ENCODE assay signal across 26 cellular contexts in the genomic region with DNA sequence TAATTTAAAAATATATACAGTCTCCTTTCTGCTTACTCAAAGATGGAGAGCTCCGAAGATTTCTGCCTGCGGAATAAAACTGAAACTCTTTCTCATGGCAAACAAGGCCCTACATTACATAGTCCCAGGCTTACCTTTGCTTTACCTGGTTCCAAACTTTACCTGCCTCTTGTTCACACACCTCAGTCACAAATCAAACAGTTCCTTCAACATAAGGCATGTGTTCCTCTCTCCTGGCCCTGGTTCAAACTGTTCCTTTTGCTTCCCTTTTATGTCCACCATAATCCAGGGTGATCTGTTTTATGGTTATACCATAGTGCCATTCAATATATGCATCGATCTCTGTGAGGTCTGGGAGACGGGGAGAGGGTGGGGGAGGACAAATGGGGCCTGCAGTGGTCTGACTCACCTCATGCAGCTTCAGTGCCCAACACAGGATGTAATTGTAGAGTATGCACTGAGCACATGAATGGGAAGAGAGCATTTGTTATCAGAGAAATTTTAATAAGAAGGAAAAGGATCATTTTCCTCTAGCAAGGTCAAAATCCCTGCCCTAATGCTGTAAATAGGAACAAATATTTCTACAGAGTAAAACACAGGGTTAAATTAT.
DNase-seq lines count a peak whose midpoint lies in the region; ATAC-seq and TF ChIP-seq lines count a peak whose summit lies in the region.
"Had no signal": no experiment of that assay in that cellular context is flagged by ENCODE, and none has a peak within 500 bp of the region (broad histone marks: within the 10 kb centered on the region; RNA-seq: fewer than 3 reads in every experiment).

No MANE protein-coding gene starts in this region.

- H3K36me3 Mint-ChIP-seq in glutamatergic neuron (ENCODE audit: unreplicated experiment) = no peaks in the 10 kb centered on the region
- no peaks in the 10 kb centered on the region for H3K36me3 Mint-ChIP-seq in T-helper 17 cell (ENCODE audit: low read depth)
- H3K36me3 Mint-ChIP-seq: activated naive CD8-positive, alpha-beta T cell treated with anti-CD3 and anti-CD28 coated beads for 36 hours; CD14-positive monocyte had no signal

- H3K4me1 Mint-ChIP-seq in glutamatergic neuron (ENCODE audit: low read depth, unreplicated experiment) (peaks cover 13% of the 10 kb centered on the region), T-helper 17 cell (no peaks in the 10 kb centered on the region)
- H3K4me1 Mint-ChIP-seq: activated naive CD8-positive, alpha-beta T cell treated with anti-CD3 and anti-CD28 coated beads for 36 hours; CD14-positive monocyte had no signal

- no peaks in the 10 kb centered on the region for H3K27me3 Mint-ChIP-seq in glutamatergic neuron (ENCODE audit: unreplicated experiment)
- H3K27me3 Mint-ChIP-seq in T-helper 17 cell = no peaks in the 10 kb centered on the region
- H3K27me3 Mint-ChIP-seq: activated CD8-positive, alpha-beta T cell treated with anti-CD3 and anti-CD28 coated beads for 36 hours; activated naive CD8-positive, alpha-beta T cell treated with anti-CD3 and anti-CD28 coated beads for 36 hours had no signal

- no peaks in the 10 kb centered on the region for H3K9me3 ChIP-seq in T-helper 17 cell (ENCODE audit: control insufficient read depth, low read length, poor library complexity, severe bottlenecking)
- H3K9me3 ChIP-seq: body of pancreas, neutrophil, prostate gland had no signal

- peak overlapping the region; percentile 65 for H3K27ac Mint-ChIP-seq in glutamatergic neuron (ENCODE audit: unreplicated experiment)
- no peak overlapping the region for H3K27ac Mint-ChIP-seq in T-helper 17 cell
- H3K27ac Mint-ChIP-seq: activated CD8-positive, alpha-beta T cell treated with anti-CD3 and anti-CD28 coated beads for 36 hours; activated naive CD8-positive, alpha-beta T cell treated with anti-CD3 and anti-CD28 coated beads for 36 hours; CD14-positive monocyte had no signal

- DNase-seq in DMS 273 (lab: John Stamatoyannopoulos, UW; ENCODE audit: unreplicated experiment) (peak; percentile 78), EL (peak; percentile 59), RPMI7951 (ENCODE audit: low read depth) (peak; percentile 51), glutamatergic neuron (no peak), T-helper 17 cell (no peak), NAMALWA (ENCODE audit: low spot score) (no peak), NCI-H2081 treated with DMSO at 0.1 percent for 48 hours (lab: John Stamatoyannopoulos, UW) (no peak)
- DNase-seq: activated CD4-positive, CD25-positive, alpha-beta regulatory T cell treated with anti-CD3 and anti-CD28 coated beads, Interleukin-2, amount 50 U/mL, for 72 hours; activated CD8-positive, alpha-beta T cell treated with anti-CD3 and anti-CD28 coated beads for 36 hours; activated effector memory CD4-positive, alpha-beta T cell treated with Interleukin-2 at 50 U/mL for 16 hours; activated naive CD8-positive, alpha-beta T cell treated with anti-CD3 and anti-CD28 coated beads for 36 hours; activated T-cell treated with anti-CD3 and anti-CD28 coated beads for 4 hours; body of pancreas; effector CD8-positive, alpha-beta T cell; erythroblast; foreskin melanocyte; H7; NCI-H1105; NCI-H2029 treated with DMSO at 0.1 percent for 48 hours; stimulated activated CD8-positive, alpha-beta memory T cell treated with anti-CD3 and anti-CD28 coated beads, Interleukin-4, amount 100 ng/mL, for 48 hours; trophoblast cell had no signal

- no peak for TF ChIP-seq CTCF in glutamatergic neuron (IDR thresholded peaks at IDR 0.05; ENCODE audit: partially characterized antibody, unreplicated experiment)

- no peak for ATAC-seq in T-helper 17 cell
- ATAC-seq in GM19035 (IDR thresholded peaks at IDR 0.05; ENCODE audit: unreplicated experiment) = no peak
- ATAC-seq: activated CD8-positive, alpha-beta T cell treated with anti-CD3 and anti-CD28 coated beads for 36 hours; body of pancreas; HepG2 had no signal

- H3K4me3 Mint-ChIP-seq in glutamatergic neuron (ENCODE audit: unreplicated experiment) (no peak overlapping the region), T-helper 17 cell (no peak overlapping the region)
- H3K4me3 Mint-ChIP-seq: activated CD8-positive, alpha-beta T cell treated with anti-CD3 and anti-CD28 coated beads for 36 hours; activated naive CD8-positive, alpha-beta T cell treated with anti-CD3 and anti-CD28 coated beads for 36 hours; CD14-positive monocyte had no signal

- no peaks in the 10 kb centered on the region for H3K9me3 Mint-ChIP-seq in glutamatergic neuron (ENCODE audit: unreplicated experiment)
- H3K9me3 Mint-ChIP-seq: activated CD8-positive, alpha-beta T cell treated with anti-CD3 and anti-CD28 coated beads for 36 hours; activated naive CD8-positive, alpha-beta T cell treated with anti-CD3 and anti-CD28 coated beads for 36 hours had no signal

Comparison
In these comparisons a context has a peak if more than half of its experiments do, and no peak if none do; other contexts are left out.
1. DNase-seq: peak in DMS 273 (single experiment), EL (single experiment) and RPMI7951 (single experiment); none in glutamatergic neuron (single experiment), T-helper 17 cell (0 of 3), NAMALWA (single experiment) and NCI-H2081 treated with DMSO at 0.1 percent for 48 hours (single experiment).